25 cellular contexts compared by ENCODE assay signal in genomic region chr11:30110691-30111090, GRCh38.
DNase-seq lines count a peak whose midpoint lies in the region; ATAC-seq, FAIRE-seq and TF ChIP-seq lines count a peak whose summit lies in the region.
"Had no signal": no experiment of that assay in that cellular context is flagged by ENCODE, and none has a peak within 500 bp of the region (broad histone marks: within the 10 kb centered on the region; RNA-seq: fewer than 3 reads in every experiment).

No MANE protein-coding gene starts in this region.

- H3K36me3 ChIP-seq in HepG2 (replicated peaks in 1 of 2; ENCODE audit: control insufficient read depth in 1 of 2, insufficient read depth in 2 of 2, low read length in 2 of 2) (no peaks in the 10 kb centered on the region), right lobe of liver (no peaks in the 10 kb centered on the region), WERI-Rb-1 (no peaks in the 10 kb centered on the region), mucosa of descending colon (ENCODE audit: low read depth) (no peaks in the 10 kb centered on the region)
- H3K36me3 ChIP-seq: BE2C, BLaER1 had no signal

- TF ChIP-seq EP300 in HepG2 (IDR thresholded peaks at IDR 0.05; ENCODE audit: low read depth in 2 of 2, low read length in 2 of 2): no peak
- no peak for TF ChIP-seq EP300 in HepG2 (CRISPR knock-in tag; IDR thresholded peaks at IDR 0.05; ENCODE audit: borderline replicate concordance)

- H3K9me3 ChIP-seq in HepG2 (ENCODE audit: low read length): no peaks in the 10 kb centered on the region
- no peaks in the 10 kb centered on the region for H3K9me3 ChIP-seq in right lobe of liver
- H3K9me3 ChIP-seq in WERI-Rb-1 (ENCODE audit: severe bottlenecking): no peaks in the 10 kb centered on the region
- H3K9me3 ChIP-seq in mucosa of descending colon: no peaks in the 10 kb centered on the region
- H3K9me3 ChIP-seq: BE2C, BLaER1 had no signal

- no peak overlapping the region for H3K9ac ChIP-seq in HepG2 (ENCODE audit: insufficient read depth, low read depth, low read length)
- H3K9ac ChIP-seq: BLaER1 had no signal

- H4K20me1 ChIP-seq in HepG2 (ENCODE audit: insufficient read depth, low read length): no peaks in the 10 kb centered on the region
- H4K20me1 ChIP-seq: BLaER1 had no signal

- DNase-seq in HepG2 (ENCODE audit: low spot score) (no peak), right lobe of liver (no peak), NCI-H82 (lab: John Stamatoyannopoulos, UW) (peak; percentile 80), WERI-Rb-1 (peak; percentile 60), NCI-H1092 (lab: John Stamatoyannopoulos, UW) (no peak), mucosa of descending colon (no peak)
- DNase-seq: 8988T; ACHN; BE2C; C1 segment of cervical spinal cord; CD4-positive, alpha-beta memory T cell; CD4-positive, CD25-positive, alpha-beta regulatory T cell; CD8-positive, alpha-beta memory T cell; COR-L47; DMS 273 treated with DMSO at 0.1 percent for 48 hours; DMS153; DMS79; DND-41; EL; GDM1 had no signal

- H3K4me3 ChIP-seq in HepG2 (replicated peaks in 1 of 3; ENCODE audit: insufficient read depth in 1 of 3, low read depth in 2 of 3, low read length in 3 of 3) (no peak overlapping the region), right lobe of liver (no peak overlapping the region), WERI-Rb-1 (ENCODE audit: low read depth, low read length) (no peak overlapping the region), mucosa of descending colon (no peak overlapping the region)
- H3K4me3 ChIP-seq: BLaER1, GM12878 had no signal

- H3K4me1 ChIP-seq in HepG2 (ENCODE audit: insufficient read depth, low read length): no peaks in the 10 kb centered on the region
- H3K4me1 ChIP-seq in right lobe of liver: no peaks in the 10 kb centered on the region
- no peaks in the 10 kb centered on the region for H3K4me1 ChIP-seq in mucosa of descending colon (ENCODE audit: low read depth)
- H3K4me1 ChIP-seq: BE2C, BLaER1 had no signal

- TF ChIP-seq CTCF in HepG2 (CRISPR knock-in tag; IDR thresholded peaks at IDR 0.05): no peak
- TF ChIP-seq CTCF in right lobe of liver (IDR thresholded peaks at IDR 0.05): no peak
- TF ChIP-seq CTCF in WERI-Rb-1 (IDR thresholded peaks at IDR 0.05; ENCODE audit: low read depth, low read length): no peak
- TF ChIP-seq CTCF in mucosa of descending colon (IDR thresholded peaks at IDR 0.05): no peak

- POLR2A ChIA-PET in HepG2 (lab: Yijun Ruan, JAX): no interaction called here

- H3K27me3 ChIP-seq in HepG2 (ENCODE audit: control insufficient read depth in 1 of 2, insufficient read depth in 2 of 2, low read length in 2 of 2): no peaks in the 10 kb centered on the region
- no peaks in the 10 kb centered on the region for H3K27me3 ChIP-seq in right lobe of liver
- no peaks in the 10 kb centered on the region for H3K27me3 ChIP-seq in WERI-Rb-1 (ENCODE audit: insufficient read depth, low read depth, severe bottlenecking)
- H3K27me3 ChIP-seq: BE2C, BLaER1 had no signal

- H3K27ac ChIP-seq in HepG2 (ENCODE audit: extremely low read length, insufficient read depth, low read length): no peak overlapping the region
- no peak overlapping the region for H3K27ac ChIP-seq in right lobe of liver
- H3K27ac ChIP-seq in WERI-Rb-1: no peak overlapping the region
- H3K27ac ChIP-seq: BLaER1 had no signal

- no peak for TF ChIP-seq POLR2A in HepG2 (IDR thresholded peaks at IDR 0.05; ENCODE audit: insufficient read depth in 1 of 2, low read depth in 2 of 2, low read length in 2 of 2)
- TF ChIP-seq POLR2A in right lobe of liver (IDR thresholded peaks at IDR 0.05): no peak

- in situ Hi-C loops in HepG2 (cut with HindIII; ENCODE audit: extremely low pct_ligation_motif_present, low pct_unique_long_range_greater_than_20kb): no loop called here

- no peak for TF ChIP-seq RAD21 in HepG2 (CRISPR knock-in tag; IDR thresholded peaks at IDR 0.05)

- no peak for ATAC-seq in HepG2
- ATAC-seq in right lobe of liver: no peak
- ATAC-seq in mucosa of descending colon: no peak
- ATAC-seq: GM12878 had no signal

- H3K79me2 ChIP-seq in HepG2 (ENCODE audit: insufficient read depth, low read length): no peaks in the 10 kb centered on the region

- no peak for FAIRE-seq in HepG2 (lab: Jason Lieb, UNC)
- FAIRE-seq: A204.1, GM12878, GM12892, GM18507 had no signal

- no peak overlapping the region for H3K4me2 ChIP-seq in HepG2 (ENCODE audit: low read depth, low read length)
- H3K4me2 ChIP-seq: BLaER1 had no signal

- no peak overlapping the region for H2AFZ ChIP-seq in HepG2 (ENCODE audit: low read length)

- intact Hi-C loops in HepG2 (cut with micrococcal nuclease; ENCODE audit: unreplicated experiment) (no loop called here), right lobe of liver (cut with DNase I) (no loop called here), mucosa of descending colon (cut with DNase I, micrococcal nuclease) (no loop called here)

- 0% methylated on average over 2 of the region's 3 CpGs for WGBS in HepG2 (ENCODE audit: low lambda C conversion rate)
- 47% methylated on average over 3 of the region's 3 CpGs for WGBS in right lobe of liver (ENCODE audit: insufficient coverage, low coverage, low lambda C conversion rate, missing lambda C conversion rate)

- CTCF ChIA-PET in HepG2 (lab: Yijun Ruan, JAX; ENCODE audit: low intra/inter-chr PET ratio, low total read pairs): no interaction called here

- BruUV-seq in HepG2 (replicated peaks; lab: Mats Ljungman, UMichigan): no TSS peak

TF ChIP-seq in HepG2, 621 proteins besides CTCF, POLR2A, EP300 and RAD21:
- TF ChIP-seq MNT (IDR thresholded peaks at IDR 0.05) (peak; percentile 58), ZNF556 (CRISPR knock-in tag; IDR thresholded peaks at IDR 0.05; ENCODE audit: borderline replicate concordance) (no peak), GLMP (CRISPR knock-in tag; IDR thresholded peaks at IDR 0.05; ENCODE audit: borderline replicate concordance) (no peak)

Comparison
In these comparisons a context has a peak if more than half of its experiments do, and no peak if none do; other contexts are left out.
1. DNase-seq: peak in NCI-H82 (single experiment) and WERI-Rb-1 (single experiment); none in HepG2 (single experiment), right lobe of liver (0 of 3), NCI-H1092 (single experiment) and mucosa of descending colon (0 of 3).